Comparison of ENCODE assay signal across 8 cellular contexts in genomic region chr12:56636118-56636674, GRCh38. TPM values are rescaled to one million over a fixed set of nuclear protein-coding genes. Genes with fewer than 3 reads are reported as not detected.
DNase-seq lines count a peak whose midpoint lies in the region; ATAC-seq, FAIRE-seq and TF ChIP-seq lines count a peak whose summit lies in the region.

No MANE protein-coding gene starts in this region.

- peaks cover 39% of the 10 kb centered on the region for H3K4me1 ChIP-seq in osteoblast (ENCODE audit: insufficient read depth, low read length)
- peaks cover 37% of the 10 kb centered on the region in 2 donors for H3K4me1 ChIP-seq in thoracic aorta (ENCODE audit: control insufficient read depth in 1 of 2, low read depth in 2 of 2)

- peak overlapping the region; percentile 79 for H2AFZ ChIP-seq in osteoblast (ENCODE audit: low read length)

- 0 out of 2 replicates have a peak, but pooled peaks have one; percentile 20 for TF ChIP-seq POLR2A in H54 (IDR thresholded peaks at IDR 0.05; ENCODE audit: low read depth, low read length)

- peak; percentile 89 for DNase-seq in ELR (ENCODE audit: low read depth)
- peak; percentile 92 for DNase-seq in H54 (ENCODE audit: insufficient read length, low spot score)
- DNase-seq in LoVo (ENCODE audit: low spot score), result peak; percentile 92
- DNase-seq in SIG-M5 treated with dmso at 0.1 percent for 504 hours (lab: John Stamatoyannopoulos, UW; ENCODE audit: unreplicated experiment), result peak; percentile 95
- peak; percentile 96 for DNase-seq in activated naive CD4-positive, alpha-beta T cell treated with anti-CD3 and anti-CD28 coated beads for 36 hours
- DNase-seq in germinal center (ENCODE audit: low spot score), result peak; percentile 85
- DNase-seq in osteoblast (ENCODE audit: insufficient read length, low spot score, missing footprints), result peak; percentile 99
- DNase-seq in thoracic aorta (ENCODE audit: low spot score), result peak; percentile 82

- no peak for FAIRE-seq in H54 (lab: Jason Lieb, UNC)

- peaks cover 52% of the 10 kb centered on the region for H3K79me2 ChIP-seq in osteoblast (ENCODE audit: insufficient read depth, low read length)

- H3K4me1 Mint-ChIP-seq in activated naive CD4-positive, alpha-beta T cell treated with anti-CD3 and anti-CD28 coated beads for 36 hours (ENCODE audit: low read depth), result peaks cover 68% of the 10 kb centered on the region

- peaks cover 28% of the 10 kb centered on the region for H4K20me1 ChIP-seq in osteoblast (ENCODE audit: insufficient read depth, low read length)

- CTCF ChIA-PET in activated naive CD4-positive, alpha-beta T cell treated with anti-CD3 and anti-CD28 coated beads for 36 hours (lab: Charles Lee), result interaction anchor here (0.7 to 3.4 kb wide), 32 partner anchors 8 to 629 kb away, joined by 3 to 34 read pairs (median 5); partner anchors contain the start of genes ATP5F1B, GLS2 and NACA

- no peaks in the 10 kb centered on the region for H3K9me3 Mint-ChIP-seq in activated naive CD4-positive, alpha-beta T cell treated with anti-CD3 and anti-CD28 coated beads for 36 hours

- H3K27me3 ChIP-seq in osteoblast (ENCODE audit: insufficient read depth, low read length) (no peaks in the 10 kb centered on the region), thoracic aorta (replicated peaks; ENCODE audit: insufficient read depth) (no peaks in the 10 kb centered on the region)

- peak overlapping the region; percentile 79 for H3K27ac ChIP-seq in osteoblast (ENCODE audit: low read depth, low read length)
- peak overlapping the region; percentile 87 to 88 for H3K27ac ChIP-seq in thoracic aorta

- no peak for TF ChIP-seq CTCF in osteoblast (IDR thresholded peaks at IDR 0.05; ENCODE audit: extremely low read depth, low read depth, low read length)
- no peak for TF ChIP-seq CTCF in thoracic aorta (IDR thresholded peaks at IDR 0.05)

- H3K27ac Mint-ChIP-seq in activated naive CD4-positive, alpha-beta T cell treated with anti-CD3 and anti-CD28 coated beads for 36 hours, result peak overlapping the region; percentile 91

- no peaks in the 10 kb centered on the region for H3K9me3 ChIP-seq in osteoblast (ENCODE audit: low read depth, low read length)
- H3K9me3 ChIP-seq in thoracic aorta, result no peaks in the 10 kb centered on the region

- H3K4me2 ChIP-seq in osteoblast (ENCODE audit: insufficient read depth, low read length), result peak overlapping the region; percentile 97

- H3K36me3 ChIP-seq in osteoblast (ENCODE audit: insufficient read depth, low read length), result peaks cover 41% of the 10 kb centered on the region
- H3K36me3 ChIP-seq in thoracic aorta, result peaks cover 32% of the 10 kb centered on the region

- peaks cover 25% of the 10 kb centered on the region for H3K36me3 Mint-ChIP-seq in activated naive CD4-positive, alpha-beta T cell treated with anti-CD3 and anti-CD28 coated beads for 36 hours (ENCODE audit: low read depth)

- H3K4me3 ChIP-seq in osteoblast (ENCODE audit: insufficient read depth, low read length) (peak overlapping the region; percentile 83), thoracic aorta (peak overlapping the region; percentile 81)

- no peaks in the 10 kb centered on the region for H3K27me3 Mint-ChIP-seq in activated naive CD4-positive, alpha-beta T cell treated with anti-CD3 and anti-CD28 coated beads for 36 hours (ENCODE audit: low read depth)

- intact Hi-C loops in activated naive CD4-positive, alpha-beta T cell treated with anti-CD3 and anti-CD28 coated beads for 36 hours (cut with micrococcal nuclease), result loop anchor here (1.0 to 5.0 kb wide), 15 partner anchors 8 to 841 kb away; partner anchors contain the start of genes ARHGAP9, IL23A, NAB2 and NABP2

- H3K4me3 Mint-ChIP-seq in activated naive CD4-positive, alpha-beta T cell treated with anti-CD3 and anti-CD28 coated beads for 36 hours, result peak overlapping the region; percentile 86

- peak; percentile 82 for ATAC-seq in thoracic aorta (ENCODE audit: insufficient number of reproducible peaks, low FRiP score, low read depth)

RNA-seq across cellular contexts. Expression of gene BAZ2A, which starts 6.1 kb away (rescaled TPM):
- 10 to 100 TPM; 78.3 to 80.0 TPM for total RNA-seq in activated naive CD4-positive, alpha-beta T cell treated with anti-CD3 and anti-CD28 coated beads for 36 hours
- total RNA-seq in osteoblast, result 49.6 and 51.3 TPM in 2 replicates
- 100 to 1,000 TPM in 1 of 2 donors, 10 to 100 TPM in 1; 84.5 to 172 TPM for total RNA-seq in thoracic aorta

RNA-seq across cellular contexts. Expression of gene ATP5F1B, which starts 9.6 kb away (rescaled TPM):
- total RNA-seq in activated naive CD4-positive, alpha-beta T cell treated with anti-CD3 and anti-CD28 coated beads for 36 hours, result 100 to 1,000 TPM; 854 to 863 TPM
- total RNA-seq in osteoblast, result 308 TPM in 2 replicates
- total RNA-seq in thoracic aorta, result 100 to 1,000 TPM; 198 to 226 TPM

RNA-seq across cellular contexts. Expression of gene PTGES3, which starts 51.9 kb away (rescaled TPM):
- total RNA-seq in activated naive CD4-positive, alpha-beta T cell treated with anti-CD3 and anti-CD28 coated beads for 36 hours, result 100 to 1,000 TPM; 289 to 293 TPM
- total RNA-seq in osteoblast (63.0 and 71.3 TPM in 2 replicates), thoracic aorta (10 to 100 TPM; 70.4 to 97.6 TPM)

Comparison
In these comparisons a context has a peak if more than half of its experiments do, and no peak if none do; other contexts are left out.
1. Peak in every context shown above with its lines: DNase-seq, ATAC-seq, H3K4me3 ChIP-seq and H3K27ac ChIP-seq.